In genomic region chr16:30761928-30762902, GRCh38 we compare ENCODE assay signal across 8 cellular contexts. TPM values are rescaled to one million over a fixed set of nuclear protein-coding genes. Genes with fewer than 3 reads are reported as not detected.
DNase-seq lines count a peak whose midpoint lies in the region; ATAC-seq, FAIRE-seq and TF ChIP-seq lines count a peak whose summit lies in the region.

TSS of gene CFAP119 (minus strand) at chr16:30762062. CDS start at chr16:30761748, 314 bp downstream.
TSS of gene RNF40 (plus strand) at chr16:30762322. CDS start at chr16:30762546, 224 bp downstream.

- TF ChIP-seq CTCF in MM.1S (IDR thresholded peaks at IDR 0.05; ENCODE audit: low read length), result no peak
- TF ChIP-seq CTCF in foreskin fibroblast (IDR thresholded peaks at IDR 0.05; ENCODE audit: low read depth, low read length), result no peak
- peak; percentile 6 for TF ChIP-seq CTCF in neural cell (IDR thresholded peaks at IDR 0.05; ENCODE audit: poor library complexity, severe bottlenecking)

- H3K4me3 Mint-ChIP-seq in stimulated activated naive CD8-positive, alpha-beta T cell treated with anti-CD3 and anti-CD28 coated beads, Interleukin-15, amount 100 ng/mL, for 72 hours, result peak within 1 kb of the TSS; percentile 84 to 89

- peak within 1 kb of the TSS; percentile 91 for H2AFZ ChIP-seq in MM.1S (ENCODE audit: low read length)
- peak within 1 kb of the TSS; percentile 81 for H2AFZ ChIP-seq in neural cell (ENCODE audit: low read depth, low read length)

- no peaks in the 10 kb centered on the region for H3F3A ChIP-seq in MM.1S (ENCODE audit: insufficient read depth, low read length)
- no peaks in the 10 kb centered on the region for H3F3A ChIP-seq in neural cell (ENCODE audit: insufficient read depth, low read length, poor library complexity, severe bottlenecking)

- H3K9ac ChIP-seq in MM.1S (ENCODE audit: low read length) (peak within 1 kb of the TSS; percentile 80), neural cell (ENCODE audit: low read length) (peak within 1 kb of the TSS; percentile 86)

- H3K9me3 Mint-ChIP-seq in stimulated activated naive CD8-positive, alpha-beta T cell treated with anti-CD3 and anti-CD28 coated beads, Interleukin-15, amount 100 ng/mL, for 72 hours, result no peaks in the 10 kb centered on the region

- ATAC-seq in stimulated activated naive CD8-positive, alpha-beta T cell treated with anti-CD3 and anti-CD28 coated beads, Interleukin-15, amount 100 ng/mL, for 72 hours, result peak; percentile 96

- H3K4me2 ChIP-seq in MM.1S (ENCODE audit: low read depth, low read length) (peak within 1 kb of the TSS; percentile 90), neural cell (ENCODE audit: low read length) (peak within 1 kb of the TSS; percentile 78)

- peak within 1 kb of the TSS; percentile 83 for H3K4me3 ChIP-seq in MM.1S (ENCODE audit: low read length)
- peak within 1 kb of the TSS; percentile 82 to 93 for H3K4me3 ChIP-seq in foreskin fibroblast (ENCODE audit: low read depth in 1 of 2, low read length in 2 of 2)
- H3K4me3 ChIP-seq in neural cell (ENCODE audit: low read length), result peak within 1 kb of the TSS; percentile 91

- H3K79me2 ChIP-seq in MM.1S (ENCODE audit: low read length), result peaks cover 25% of the 10 kb centered on the region
- peaks cover 26% of the 10 kb centered on the region for H3K79me2 ChIP-seq in neural cell (replicated peaks; ENCODE audit: insufficient read depth, low read length)

- H3K4me1 Mint-ChIP-seq in stimulated activated naive CD8-positive, alpha-beta T cell treated with anti-CD3 and anti-CD28 coated beads, Interleukin-15, amount 100 ng/mL, for 72 hours, result peaks cover 27% of the 10 kb centered on the region

- peak; percentile 96 for DNase-seq in HCEC 1CT
- peak; percentile 95 for DNase-seq in MM.1S
- DNase-seq in SHP77 treated with DMSO at 0.1 percent for 48 hours (lab: John Stamatoyannopoulos, UW), result peak; percentile 98
- DNase-seq in activated gamma-delta T cell treated with Interleukin-2 at 50 U/mL for 16 hours, result peak; percentile 92
- DNase-seq in foreskin fibroblast, result peak; percentile 97 to 99
- peak; percentile 90 to 93 for DNase-seq in stimulated activated naive CD8-positive, alpha-beta T cell treated with anti-CD3 and anti-CD28 coated beads, Interleukin-15, amount 100 ng/mL, for 72 hours

- H3K9me3 ChIP-seq in MM.1S (replicated peaks; ENCODE audit: insufficient read depth, low read length) (no peaks in the 10 kb centered on the region), neural cell (ENCODE audit: low read length) (no peaks in the 10 kb centered on the region)

- H3K27me3 Mint-ChIP-seq in stimulated activated naive CD8-positive, alpha-beta T cell treated with anti-CD3 and anti-CD28 coated beads, Interleukin-15, amount 100 ng/mL, for 72 hours, result no peaks in the 10 kb centered on the region

- peak; percentile 99 for FAIRE-seq in G401.6 (lab: Jason Lieb, UNC)

- H3K4me1 ChIP-seq in MM.1S (ENCODE audit: low read length), result peaks cover 17% of the 10 kb centered on the region

- H3K27ac ChIP-seq in MM.1S (ENCODE audit: low read length), result peak within 1 kb of the TSS; percentile 35; the same call in 1 of the 2 replicates
- H3K27ac ChIP-seq in neural cell (ENCODE audit: low read length), result peak within 1 kb of the TSS; percentile 81

- H3K36me3 ChIP-seq in MM.1S (replicated peaks; ENCODE audit: insufficient read depth, low read length) (peaks cover 4% of the 10 kb centered on the region; the same call in 1 of the 2 replicates), neural cell (ENCODE audit: insufficient read depth, low read length) (no peaks in the 10 kb centered on the region)

- no peaks in the 10 kb centered on the region for H3K9me2 ChIP-seq in MM.1S (replicated peaks; ENCODE audit: insufficient read depth, low read length)
- no peaks in the 10 kb centered on the region for H3K9me2 ChIP-seq in neural cell (ENCODE audit: insufficient read depth, low read length)

- H4K20me1 ChIP-seq in MM.1S (ENCODE audit: insufficient read depth, low read length) (no peaks in the 10 kb centered on the region), neural cell (ENCODE audit: insufficient read depth) (no peaks in the 10 kb centered on the region)

- peak; percentile 57 for TF ChIP-seq EP300 in neural cell (conservative IDR thresholded peaks at IDR 0.05; ENCODE audit: poor library complexity, severe bottlenecking)

- TF ChIP-seq RAD21 in neural cell (conservative IDR thresholded peaks at IDR 0.05), result peak; percentile 20

- peak within 1 kb of the TSS; percentile 90 to 92 for H3K27ac Mint-ChIP-seq in stimulated activated naive CD8-positive, alpha-beta T cell treated with anti-CD3 and anti-CD28 coated beads, Interleukin-15, amount 100 ng/mL, for 72 hours

- H3K27me3 ChIP-seq in MM.1S (replicated peaks; ENCODE audit: insufficient read depth, low read length), result no peaks in the 10 kb centered on the region
- H3K27me3 ChIP-seq in neural cell (ENCODE audit: insufficient read depth, low read depth, low read length), result no peaks in the 10 kb centered on the region

TF ChIP-seq in neural cell, 6 proteins besides CTCF, POLR2A, EP300 and RAD21:
- TF ChIP-seq EZH2 (IDR thresholded peaks at IDR 0.05; ENCODE audit: borderline replicate concordance, insufficient read depth, low read length, poor library complexity, severe bottlenecking), result no peak
- TF ChIP-seq TAF1 (IDR thresholded peaks at IDR 0.05; ENCODE audit: low read depth), result peak; percentile 84
- TF ChIP-seq MXI1 (conservative IDR thresholded peaks at IDR 0.05; ENCODE audit: poor library complexity, severe bottlenecking), result peak; percentile 92
- peak; percentile 96 for TF ChIP-seq POLR2AphosphoS5 (IDR thresholded peaks at IDR 0.05)
- TF ChIP-seq REST (IDR thresholded peaks at IDR 0.05; ENCODE audit: borderline replicate concordance), result peak; percentile 68
TF ChIP-seq in neural cell: peak in this region for 4.

RNA-seq across cellular contexts. Expression of gene CFAP119, which starts in this region (rescaled TPM):
- 17.0 and 23.3 TPM in 2 replicates for polyA plus RNA-seq in neural cell
- 5.4 and 5.8 TPM in 2 replicates for polyA minus RNA-seq in neural cell

RNA-seq across cellular contexts. Expression of gene RNF40, which starts in this region (rescaled TPM):
- 85.2 and 94.4 TPM in 2 replicates for polyA plus RNA-seq in neural cell
- 149 and 163 TPM in 2 replicates for polyA minus RNA-seq in neural cell

Comparison
In these comparisons a context has a peak if more than half of its experiments do, and no peak if none do; other contexts are left out.
1. Peak in every context shown above with its lines: DNase-seq, ATAC-seq, H3K4me3 ChIP-seq and H3K27ac ChIP-seq.